26 cellular contexts compared by ENCODE assay signal in the genomic region with DNA sequence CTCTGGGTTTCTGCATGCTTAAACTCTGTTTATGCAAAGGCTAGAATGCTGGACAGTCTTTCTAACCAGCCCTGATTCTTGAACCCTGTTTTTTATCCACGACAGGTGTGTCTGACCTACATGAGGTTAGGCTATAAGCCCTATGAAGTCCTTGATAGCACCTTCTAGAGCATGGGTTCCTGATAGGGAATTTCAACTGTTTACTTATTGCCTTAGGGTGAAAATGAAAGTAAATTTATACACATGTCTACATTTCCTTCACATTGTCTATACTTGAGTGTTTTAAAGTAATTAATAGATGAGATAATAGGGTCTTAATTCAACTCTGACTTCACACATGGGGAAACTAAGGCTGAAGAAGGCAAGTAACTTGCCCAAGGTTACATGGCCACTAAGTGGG. TPM values are rescaled to one million over a fixed set of nuclear protein-coding genes. Genes with fewer than 3 reads are reported as not detected.
"Had no signal": no experiment of that assay in that cellular context is flagged by ENCODE, and none has a peak within 500 bp of the region (broad histone marks: within the 10 kb centered on the region; RNA-seq: fewer than 3 reads in every experiment).

No MANE protein-coding gene starts in this region.

- H3K27me3 ChIP-seq: left lung, ovary, right atrium auricular region, right lobe of liver, stomach, testis, thyroid gland, transverse colon, upper lobe of left lung, vagina had no signal

- H3K4me3 ChIP-seq: left lung, lower lobe of right lung, ovary, right atrium auricular region, right lobe of liver, stomach, testis, thyroid gland, transverse colon, upper lobe of left lung, vagina had no signal

- H3K9me3 ChIP-seq: left lung, lower lobe of right lung, ovary, right atrium auricular region, right lobe of liver, stomach, testis, thyroid gland, transverse colon, upper lobe of left lung, vagina had no signal

- H3K27ac Mint-ChIP-seq: mesothelial cell of epicardium; natural killer cell treated with Interleukin-12 subunit alpha and Interleukin-12 subunit beta and Interleukin-15 and Interleukin-18, amount 100 ng/mL, for 72 hours; progenitor cell of endocrine pancreas; stimulated activated naive B cell treated with anti-CD40 and anti-IgM and Interleukin-4, amounts not matched to agents 10 μg/mL and 1 μg/mL and 100 μg/mL, for 72 hours had no signal

- DNase-seq: hippocampal formation; kidney glomerular epithelial cell; left cardiac atrium; left lung; lower lobe of right lung; mammary epithelial cell; mesendoderm; ovary; right lobe of liver; stimulated activated CD4-positive, alpha-beta T cell treated with anti-CD3 and anti-CD28 coated beads, Interleukin-12 subunit alpha, Interleukin-12 subunit beta, amount 100 ng/mL, for 4 hours; stimulated activated CD4-positive, alpha-beta T cell treated with anti-CD3 and anti-CD28 coated beads, Interleukin-15, amount 100 ng/mL, for 24 hours; stimulated activated CD4-positive, alpha-beta T cell treated with anti-CD3 and anti-CD28 coated beads, Interleukin-2, amount 100 ng/mL, for 24 hours; stimulated activated CD4-positive, alpha-beta T cell treated with anti-CD3 and anti-CD28 coated beads, Interleukin-4, amount 100 ng/mL, for 1 hour; stimulated activated naive B cell treated with anti-CD40 and anti-IgM and Interleukin-4, amounts not matched to agents 10 μg/mL and 1 μg/mL and 100 μg/mL, for 72 hours; stimulated activated naive CD8-positive, alpha-beta T cell treated with anti-CD3 and anti-CD28 coated beads, Interleukin-15, Interleukin-2, amounts not matched to agents 100 U/mL and 50 U/mL, for 24 hours; stomach; testis; thyroid gland; transverse colon; upper lobe of left lung had no signal

- H3K4me3 Mint-ChIP-seq: mesothelial cell of epicardium; naive thymus-derived CD4-positive, alpha-beta T cell; natural killer cell treated with Interleukin-12 subunit alpha and Interleukin-12 subunit beta and Interleukin-15 and Interleukin-18, amount 100 ng/mL, for 72 hours; stimulated activated naive B cell treated with anti-CD40 and anti-IgM and Interleukin-4, amounts not matched to agents 10 μg/mL and 1 μg/mL and 100 μg/mL, for 72 hours had no signal

- H3K36me3 ChIP-seq: left lung, lower lobe of right lung, ovary, right atrium auricular region, right lobe of liver, stomach, thyroid gland, transverse colon, upper lobe of left lung, vagina had no signal

- ATAC-seq: left cardiac atrium; left lung; lower lobe of right lung; naive thymus-derived CD4-positive, alpha-beta T cell; natural killer cell treated with Interleukin-12 subunit alpha and Interleukin-12 subunit beta and Interleukin-15 and Interleukin-18, amount 100 ng/mL, for 72 hours; stimulated activated naive B cell treated with anti-CD40 and anti-IgM and Interleukin-4, amounts not matched to agents 10 μg/mL and 1 μg/mL and 100 μg/mL, for 72 hours; stimulated activated naive CD8-positive, alpha-beta T cell treated with anti-CD3 and anti-CD28 coated beads, Interleukin-15, Interleukin-2, amounts not matched to agents 100 U/mL and 50 U/mL, for 24 hours had no signal

- H3K36me3 Mint-ChIP-seq: mesothelial cell of epicardium; natural killer cell treated with Interleukin-12 subunit alpha and Interleukin-12 subunit beta and Interleukin-15 and Interleukin-18, amount 100 ng/mL, for 72 hours; stimulated activated naive B cell treated with anti-CD40 and anti-IgM and Interleukin-4, amounts not matched to agents 10 μg/mL and 1 μg/mL and 100 μg/mL, for 72 hours had no signal

- H3K27ac ChIP-seq: left lung, lower lobe of right lung, ovary, right atrium auricular region, right lobe of liver, stomach, testis, thyroid gland, transverse colon, upper lobe of left lung, vagina had no signal

- H3K9me3 Mint-ChIP-seq: mesothelial cell of epicardium; natural killer cell treated with Interleukin-12 subunit alpha and Interleukin-12 subunit beta and Interleukin-15 and Interleukin-18, amount 100 ng/mL, for 72 hours; stimulated activated naive B cell treated with anti-CD40 and anti-IgM and Interleukin-4, amounts not matched to agents 10 μg/mL and 1 μg/mL and 100 μg/mL, for 72 hours had no signal

- H3K27me3 Mint-ChIP-seq: natural killer cell treated with Interleukin-12 subunit alpha and Interleukin-12 subunit beta and Interleukin-15 and Interleukin-18, amount 100 ng/mL, for 72 hours had no signal

- H3K4me1 ChIP-seq: left lung, lower lobe of right lung, right atrium auricular region, testis, thyroid gland, upper lobe of left lung, vagina had no signal

RNA-seq across cellular contexts. Expression of a gene that starts 35.5 kb away (rescaled TPM):
- total RNA-seq: mammary epithelial cell; natural killer cell treated with Interleukin-12 subunit alpha and Interleukin-12 subunit beta and Interleukin-15 and Interleukin-18, amount 100 ng/mL, for 72 hours had no signal
